ENCODE assay signal across 1 cellular context in the genomic region with DNA sequence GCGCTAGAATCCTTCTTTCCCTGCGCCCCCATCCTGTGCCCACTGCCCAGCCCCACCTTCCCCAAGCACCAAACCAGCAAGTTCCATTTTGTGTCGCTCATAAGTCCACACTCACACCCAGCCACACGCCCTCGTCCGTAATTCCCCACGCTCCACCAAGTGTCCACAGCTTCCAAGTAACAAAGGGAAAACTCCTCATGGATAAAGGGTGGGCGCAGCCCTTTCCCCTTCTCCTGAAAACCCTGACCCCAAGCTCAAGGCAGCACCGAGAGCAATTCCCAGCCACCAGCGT.
TF ChIP-seq lines count a peak whose summit lies in the region.

No MANE protein-coding gene starts in this region.

TF ChIP-seq in GM23338, 12 proteins besides CTCF, POLR2A, EP300 and RAD21 (continued from another document):
- TF ChIP-seq, protein P1, sequence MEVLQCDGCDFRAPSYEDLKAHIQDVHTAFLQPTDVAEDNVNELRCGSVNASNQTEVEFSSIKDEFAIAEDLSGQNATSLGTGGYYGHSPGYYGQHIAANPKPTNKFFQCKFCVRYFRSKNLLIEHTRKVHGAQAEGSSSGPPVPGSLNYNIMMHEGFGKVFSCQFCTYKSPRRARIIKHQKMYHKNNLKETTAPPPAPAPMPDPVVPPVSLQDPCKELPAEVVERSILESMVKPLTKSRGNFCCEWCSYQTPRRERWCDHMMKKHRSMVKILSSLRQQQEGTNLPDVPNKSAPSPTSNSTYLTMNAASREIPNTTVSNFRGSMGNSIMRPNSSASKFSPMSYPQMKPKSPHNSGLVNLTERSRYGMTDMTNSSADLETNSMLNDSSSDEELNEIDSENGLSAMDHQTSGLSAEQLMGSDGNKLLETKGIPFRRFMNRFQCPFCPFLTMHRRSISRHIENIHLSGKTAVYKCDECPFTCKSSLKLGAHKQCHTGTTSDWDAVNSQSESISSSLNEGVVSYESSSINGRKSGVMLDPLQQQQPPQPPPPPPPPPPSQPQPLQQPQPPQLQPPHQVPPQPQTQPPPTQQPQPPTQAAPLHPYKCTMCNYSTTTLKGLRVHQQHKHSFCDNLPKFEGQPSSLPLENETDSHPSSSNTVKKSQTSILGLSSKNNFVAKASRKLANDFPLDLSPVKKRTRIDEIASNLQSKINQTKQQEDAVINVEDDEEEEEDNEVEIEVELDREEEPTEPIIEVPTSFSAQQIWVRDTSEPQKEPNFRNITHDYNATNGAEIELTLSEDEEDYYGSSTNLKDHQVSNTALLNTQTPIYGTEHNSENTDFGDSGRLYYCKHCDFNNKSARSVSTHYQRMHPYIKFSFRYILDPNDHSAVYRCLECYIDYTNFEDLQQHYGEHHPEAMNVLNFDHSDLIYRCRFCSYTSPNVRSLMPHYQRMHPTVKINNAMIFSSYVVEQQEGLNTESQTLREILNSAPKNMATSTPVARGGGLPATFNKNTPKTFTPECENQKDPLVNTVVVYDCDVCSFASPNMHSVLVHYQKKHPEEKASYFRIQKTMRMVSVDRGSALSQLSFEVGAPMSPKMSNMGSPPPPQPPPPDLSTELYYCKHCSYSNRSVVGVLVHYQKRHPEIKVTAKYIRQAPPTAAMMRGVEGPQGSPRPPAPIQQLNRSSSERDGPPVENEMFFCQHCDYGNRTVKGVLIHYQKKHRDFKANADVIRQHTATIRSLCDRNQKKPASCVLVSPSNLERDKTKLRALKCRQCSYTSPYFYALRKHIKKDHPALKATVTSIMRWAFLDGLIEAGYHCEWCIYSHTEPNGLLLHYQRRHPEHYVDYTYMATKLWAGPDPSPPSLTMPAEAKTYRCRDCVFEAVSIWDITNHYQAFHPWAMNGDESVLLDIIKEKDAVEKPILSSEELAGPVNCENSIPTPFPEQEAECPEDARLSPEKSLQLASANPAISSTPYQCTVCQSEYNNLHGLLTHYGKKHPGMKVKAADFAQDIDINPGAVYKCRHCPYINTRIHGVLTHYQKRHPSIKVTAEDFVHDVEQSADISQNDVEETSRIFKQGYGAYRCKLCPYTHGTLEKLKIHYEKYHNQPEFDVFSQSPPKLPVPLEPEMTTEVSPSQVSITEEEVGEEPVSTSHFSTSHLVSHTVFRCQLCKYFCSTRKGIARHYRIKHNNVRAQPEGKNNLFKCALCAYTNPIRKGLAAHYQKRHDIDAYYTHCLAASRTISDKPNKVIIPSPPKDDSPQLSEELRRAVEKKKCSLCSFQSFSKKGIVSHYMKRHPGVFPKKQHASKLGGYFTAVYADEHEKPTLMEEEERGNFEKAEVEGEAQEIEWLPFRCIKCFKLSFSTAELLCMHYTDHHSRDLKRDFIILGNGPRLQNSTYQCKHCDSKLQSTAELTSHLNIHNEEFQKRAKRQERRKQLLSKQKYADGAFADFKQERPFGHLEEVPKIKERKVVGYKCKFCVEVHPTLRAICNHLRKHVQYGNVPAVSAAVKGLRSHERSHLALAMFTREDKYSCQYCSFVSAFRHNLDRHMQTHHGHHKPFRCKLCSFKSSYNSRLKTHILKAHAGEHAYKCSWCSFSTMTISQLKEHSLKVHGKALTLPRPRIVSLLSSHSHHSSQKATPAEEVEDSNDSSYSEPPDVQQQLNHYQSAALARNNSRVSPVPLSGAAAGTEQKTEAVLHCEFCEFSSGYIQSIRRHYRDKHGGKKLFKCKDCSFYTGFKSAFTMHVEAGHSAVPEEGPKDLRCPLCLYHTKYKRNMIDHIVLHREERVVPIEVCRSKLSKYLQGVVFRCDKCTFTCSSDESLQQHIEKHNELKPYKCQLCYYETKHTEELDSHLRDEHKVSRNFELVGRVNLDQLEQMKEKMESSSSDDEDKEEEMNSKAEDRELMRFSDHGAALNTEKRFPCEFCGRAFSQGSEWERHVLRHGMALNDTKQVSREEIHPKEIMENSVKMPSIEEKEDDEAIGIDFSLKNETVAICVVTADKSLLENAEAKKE (CRISPR knock-in tag; IDR thresholded peaks at IDR 0.05): no peak
- TF ChIP-seq EZH2 (IDR thresholded peaks at IDR 0.05; ENCODE audit: low read depth, unreplicated experiment) (no peak), ZNF331 (CRISPR knock-in tag; IDR thresholded peaks at IDR 0.05; ENCODE audit: low read depth) (no peak), POLR2AphosphoS5 (IDR thresholded peaks at IDR 0.05; ENCODE audit: low read depth) (no peak), NANOG (IDR thresholded peaks at IDR 0.05; ENCODE audit: borderline replicate concordance) (no peak), EZH2phosphoT487 (IDR thresholded peaks at IDR 0.05; ENCODE audit: unreplicated experiment) (no peak), ZNF114 (CRISPR knock-in tag; IDR thresholded peaks at IDR 0.05) (no peak)
- TF ChIP-seq, protein P2, sequence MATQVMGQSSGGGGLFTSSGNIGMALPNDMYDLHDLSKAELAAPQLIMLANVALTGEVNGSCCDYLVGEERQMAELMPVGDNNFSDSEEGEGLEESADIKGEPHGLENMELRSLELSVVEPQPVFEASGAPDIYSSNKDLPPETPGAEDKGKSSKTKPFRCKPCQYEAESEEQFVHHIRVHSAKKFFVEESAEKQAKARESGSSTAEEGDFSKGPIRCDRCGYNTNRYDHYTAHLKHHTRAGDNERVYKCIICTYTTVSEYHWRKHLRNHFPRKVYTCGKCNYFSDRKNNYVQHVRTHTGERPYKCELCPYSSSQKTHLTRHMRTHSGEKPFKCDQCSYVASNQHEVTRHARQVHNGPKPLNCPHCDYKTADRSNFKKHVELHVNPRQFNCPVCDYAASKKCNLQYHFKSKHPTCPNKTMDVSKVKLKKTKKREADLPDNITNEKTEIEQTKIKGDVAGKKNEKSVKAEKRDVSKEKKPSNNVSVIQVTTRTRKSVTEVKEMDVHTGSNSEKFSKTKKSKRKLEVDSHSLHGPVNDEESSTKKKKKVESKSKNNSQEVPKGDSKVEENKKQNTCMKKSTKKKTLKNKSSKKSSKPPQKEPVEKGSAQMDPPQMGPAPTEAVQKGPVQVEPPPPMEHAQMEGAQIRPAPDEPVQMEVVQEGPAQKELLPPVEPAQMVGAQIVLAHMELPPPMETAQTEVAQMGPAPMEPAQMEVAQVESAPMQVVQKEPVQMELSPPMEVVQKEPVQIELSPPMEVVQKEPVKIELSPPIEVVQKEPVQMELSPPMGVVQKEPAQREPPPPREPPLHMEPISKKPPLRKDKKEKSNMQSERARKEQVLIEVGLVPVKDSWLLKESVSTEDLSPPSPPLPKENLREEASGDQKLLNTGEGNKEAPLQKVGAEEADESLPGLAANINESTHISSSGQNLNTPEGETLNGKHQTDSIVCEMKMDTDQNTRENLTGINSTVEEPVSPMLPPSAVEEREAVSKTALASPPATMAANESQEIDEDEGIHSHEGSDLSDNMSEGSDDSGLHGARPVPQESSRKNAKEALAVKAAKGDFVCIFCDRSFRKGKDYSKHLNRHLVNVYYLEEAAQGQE (IDR thresholded peaks at IDR 0.05; ENCODE audit: unreplicated experiment): no peak
